1 cellular context compared by ENCODE assay signal in genomic region chr17:41544935-41545334, GRCh38.
TF ChIP-seq lines count a peak whose summit lies in the region.

No MANE protein-coding gene starts in this region.

TF ChIP-seq in GM12878, 131 proteins besides CTCF, POLR2A, EP300 and RAD21:
- 0 out of 2 replicates have a peak, but pooled peaks have one; percentile 18 for TF ChIP-seq PKNOX1 (IDR thresholded peaks at IDR 0.05)
- TF ChIP-seq KAT2A (conservative IDR thresholded peaks at IDR 0.05; ENCODE audit: control insufficient read depth, low read depth, low read length) = no peak
